ENCODE assay signal across 1 cellular context in genomic region chr15:45091581-45091980, GRCh38.
TF ChIP-seq lines count a peak whose summit lies in the region.

No MANE protein-coding gene starts in this region.

TF ChIP-seq in K562, 482 proteins besides CTCF, POLR2A, EP300 and RAD21:
- 0 out of 2 replicates have a peak, but pooled peaks have one; percentile 3 for TF ChIP-seq CTBP1 (IDR thresholded peaks at IDR 0.05; ENCODE audit: borderline replicate concordance)
- TF ChIP-seq FOSL1 (tag; conservative IDR thresholded peaks at IDR 0.05) = 0 out of 2 replicates have a peak, but pooled peaks have one; percentile 3
- no peak for TF ChIP-seq ZNF184 (CRISPR knock-in tag; IDR thresholded peaks at IDR 0.05)
